ENCODE assay signal across 18 cellular contexts in genomic region chr9:6121707-6122106, GRCh38.
A peak's percentile ranks its signal among the peaks of the same experiment; 100 is the strongest.
DNase-seq lines count a peak whose midpoint lies in the region; ATAC-seq, FAIRE-seq and TF ChIP-seq lines count a peak whose summit lies in the region.
"Had no signal": no experiment of that assay in that cellular context is flagged by ENCODE, and none has a peak within 500 bp of the region (broad histone marks: within the 10 kb centered on the region; RNA-seq: fewer than 3 reads in every experiment).

No MANE protein-coding gene starts in this region.

- no peak overlapping the region for H3K4me3 ChIP-seq in heart left ventricle
- H3K4me3 ChIP-seq in endothelial cell of umbilical vein (replicated peaks in 1 of 3; ENCODE audit: insufficient read depth in 1 of 3, low read depth in 1 of 3, low read length in 3 of 3), result no peak overlapping the region
- H3K4me3 ChIP-seq: BLaER1 treated with 17β-estradiol and CSF1 and Interleukin-3, amounts not matched to agents 10 nM and 100 nM had no signal

- FAIRE-seq in endothelial cell of umbilical vein (lab: Jason Lieb, UNC), result peak; percentile 8
- FAIRE-seq: G401.6, GM12891, GM19239, H54, HepG2 had no signal

- 40 to 57% (median 43%) methylated on average over 1 of the region's 1 CpG for WGBS in heart left ventricle, 4 donors

- no peaks in the 10 kb centered on the region for H3K36me3 Mint-ChIP-seq in stimulated activated memory B cell treated with anti-CD40 and anti-IgM and Interleukin-4, amounts not matched to agents 10 μg/mL and 1 μg/mL and 100 μg/mL, for 72 hours
- H3K36me3 Mint-ChIP-seq: CD8-positive, alpha-beta T cell; IgD-negative memory B cell had no signal

- H3K9me3 ChIP-seq in heart left ventricle (no peaks in the 10 kb centered on the region), endothelial cell of umbilical vein (replicated peaks; ENCODE audit: control insufficient read depth, insufficient read depth, low read length) (no peaks in the 10 kb centered on the region)
- H3K9me3 ChIP-seq: BLaER1 treated with 17β-estradiol and CSF1 and Interleukin-3, amounts not matched to agents 10 nM and 100 nM had no signal

- H3K4me2 ChIP-seq in endothelial cell of umbilical vein (ENCODE audit: insufficient read depth, low read length), result no peak overlapping the region
- H3K4me2 ChIP-seq: BLaER1 treated with 17β-estradiol and CSF1 and Interleukin-3, amounts not matched to agents 10 nM and 100 nM had no signal

- no peaks in the 10 kb centered on the region for H3K4me1 ChIP-seq in heart left ventricle
- peaks cover 2% of the 10 kb centered on the region for H3K4me1 ChIP-seq in endothelial cell of umbilical vein (ENCODE audit: control insufficient read depth, extremely low read depth, insufficient read depth, low read length)
- H3K4me1 ChIP-seq: BLaER1 treated with 17β-estradiol and CSF1 and Interleukin-3, amounts not matched to agents 10 nM and 100 nM had no signal

- H3K27me3 ChIP-seq in heart left ventricle, result no peaks in the 10 kb centered on the region
- no peaks in the 10 kb centered on the region for H3K27me3 ChIP-seq in endothelial cell of umbilical vein (ENCODE audit: control insufficient read depth in 2 of 2, insufficient read depth in 2 of 2, low read length in 2 of 2)
- H3K27me3 ChIP-seq: BLaER1 treated with 17β-estradiol and CSF1 and Interleukin-3, amounts not matched to agents 10 nM and 100 nM had no signal

- H3K27ac ChIP-seq in heart left ventricle (no peak overlapping the region), endothelial cell of umbilical vein (ENCODE audit: insufficient read depth, low read depth, low read length) (no peak overlapping the region)
- H3K27ac ChIP-seq: BLaER1 treated with 17β-estradiol and CSF1 and Interleukin-3, amounts not matched to agents 10 nM and 100 nM had no signal

- no peaks in the 10 kb centered on the region for H3K4me1 Mint-ChIP-seq in stimulated activated memory B cell treated with anti-CD40 and anti-IgM and Interleukin-4, amounts not matched to agents 10 μg/mL and 1 μg/mL and 100 μg/mL, for 72 hours
- H3K4me1 Mint-ChIP-seq: B cell, IgD-negative memory B cell had no signal

- no peak overlapping the region for H3K27ac Mint-ChIP-seq in stimulated activated memory B cell treated with anti-CD40 and anti-IgM and Interleukin-4, amounts not matched to agents 10 μg/mL and 1 μg/mL and 100 μg/mL, for 72 hours
- H3K27ac Mint-ChIP-seq: B cell; CD8-positive, alpha-beta T cell had no signal

- TF ChIP-seq POLR2A in heart left ventricle (IDR thresholded peaks at IDR 0.05) (no peak), endothelial cell of umbilical vein (IDR thresholded peaks at IDR 0.05; ENCODE audit: low read depth, low read length) (no peak)

- peak overlapping the region; percentile 85 for H2AFZ ChIP-seq in endothelial cell of umbilical vein (ENCODE audit: low read depth, low read length)

- dilution Hi-C loops in endothelial cell of umbilical vein (cut with MboI; ENCODE audit: extremely low pct_ligation_motif_present, low sequenced_read_pairs), result no loop called here

- no TSS peak for BruUV-seq in endothelial cell of umbilical vein (replicated peaks; lab: Mats Ljungman, UMichigan)

- ATAC-seq in heart left ventricle, result peak; percentile 31 to 65 (median 40)
- ATAC-seq in Right ventricle myocardium superior (ENCODE audit: poor library complexity), result no peak
- peak; percentile 36 for ATAC-seq in stimulated activated memory B cell treated with anti-CD40 and anti-IgM and Interleukin-4, amounts not matched to agents 10 μg/mL and 1 μg/mL and 100 μg/mL, for 72 hours
- ATAC-seq in HG02981 (IDR thresholded peaks at IDR 0.05; ENCODE audit: unreplicated experiment), result no peak
- ATAC-seq: CD8-positive, alpha-beta T cell; HepG2 had no signal

- H3K9ac ChIP-seq in endothelial cell of umbilical vein (replicated peaks; ENCODE audit: extremely low read depth, insufficient read depth, low read length), result no peak overlapping the region
- H3K9ac ChIP-seq: BLaER1 treated with 17β-estradiol and CSF1 and Interleukin-3, amounts not matched to agents 10 nM and 100 nM had no signal

- H3K36me3 ChIP-seq in heart left ventricle (no peaks in the 10 kb centered on the region), endothelial cell of umbilical vein (ENCODE audit: control insufficient read depth in 2 of 2, extremely low read depth in 1 of 2, insufficient read depth in 2 of 2, low read length in 2 of 2) (no peaks in the 10 kb centered on the region)
- H3K36me3 ChIP-seq: BLaER1 treated with 17β-estradiol and CSF1 and Interleukin-3, amounts not matched to agents 10 nM and 100 nM had no signal

- DNase-seq in heart left ventricle (no peak), Right ventricle myocardium superior (no peak), M059J (ENCODE audit: low read depth) (peak; percentile 60), endothelial cell of umbilical vein (ENCODE audit: low read depth, low spot score) (peak; percentile 26)
- DNase-seq in activated naive CD4-positive, alpha-beta T cell treated with Interleukin-2 at 50 U/mL for 16 hours, result no peak
- DNase-seq: Calu3; CD8-positive, alpha-beta T cell; HCEC 1CT had no signal

- H3K4me3 Mint-ChIP-seq in stimulated activated memory B cell treated with anti-CD40 and anti-IgM and Interleukin-4, amounts not matched to agents 10 μg/mL and 1 μg/mL and 100 μg/mL, for 72 hours, result no peak overlapping the region
- H3K4me3 Mint-ChIP-seq: B cell; CD8-positive, alpha-beta T cell; IgD-negative memory B cell had no signal

- intact Hi-C loops in heart left ventricle (cut with DNase I), result no loop called here
- intact Hi-C loops in Right ventricle myocardium superior (cut with DNase I), result no loop called here
- intact Hi-C loops in endothelial cell of umbilical vein (cut with micrococcal nuclease), result no loop called here

- H3K27me3 Mint-ChIP-seq in stimulated activated memory B cell treated with anti-CD40 and anti-IgM and Interleukin-4, amounts not matched to agents 10 μg/mL and 1 μg/mL and 100 μg/mL, for 72 hours, result peaks cover 27% of the 10 kb centered on the region

- POLR2A ChIA-PET in endothelial cell of umbilical vein (lab: Charles Lee), result no interaction called here

- no peaks in the 10 kb centered on the region for H3K9me3 Mint-ChIP-seq in stimulated activated memory B cell treated with anti-CD40 and anti-IgM and Interleukin-4, amounts not matched to agents 10 μg/mL and 1 μg/mL and 100 μg/mL, for 72 hours
- H3K9me3 Mint-ChIP-seq: CD8-positive, alpha-beta T cell had no signal

- no peaks in the 10 kb centered on the region for H4K20me1 ChIP-seq in endothelial cell of umbilical vein (replicated peaks; ENCODE audit: control insufficient read depth, extremely low read depth, insufficient read depth, low read length)
- H4K20me1 ChIP-seq: BLaER1 treated with 17β-estradiol and CSF1 and Interleukin-3, amounts not matched to agents 10 nM and 100 nM had no signal

- CTCF ChIA-PET in endothelial cell of umbilical vein (lab: Charles Lee), result interaction anchor here (0.6 to 1.3 kb wide), 3 partner anchors 26 to 184 kb away, joined by 3 to 4 read pairs (median 3); no protein-coding TSS in a partner anchor

- TF ChIP-seq CTCF in heart left ventricle (IDR thresholded peaks at IDR 0.05) (no peak), endothelial cell of umbilical vein (IDR thresholded peaks at IDR 0.05; ENCODE audit: extremely low read depth in 1 of 2, insufficient read depth in 1 of 2, low read depth in 1 of 2, low read length in 2 of 2) (no peak)

- no peaks in the 10 kb centered on the region for H3K9me1 ChIP-seq in endothelial cell of umbilical vein (replicated peaks; ENCODE audit: control insufficient read depth, extremely low read depth, insufficient read depth, low read length)

- no peaks in the 10 kb centered on the region for H3K79me2 ChIP-seq in endothelial cell of umbilical vein (ENCODE audit: control insufficient read depth, insufficient read depth, low read length)

TF ChIP-seq in endothelial cell of umbilical vein, 7 proteins besides CTCF, POLR2A, EP300 and RAD21:
- no peak for TF ChIP-seq FOS (IDR thresholded peaks at IDR 0.05; ENCODE audit: borderline replicate concordance, insufficient read depth, low read length)
- TF ChIP-seq POLR2AphosphoS5 (IDR thresholded peaks at IDR 0.05; ENCODE audit: insufficient read depth, low read depth, low read length), result no peak
- no peak for TF ChIP-seq JUN (IDR thresholded peaks at IDR 0.05; ENCODE audit: borderline replicate concordance, insufficient read depth, insufficient read length, low read depth)
- no peak for TF ChIP-seq MYC (IDR thresholded peaks at IDR 0.05; ENCODE audit: low read depth, low read length)
- TF ChIP-seq EZH2 (IDR thresholded peaks at IDR 0.05; ENCODE audit: borderline replicate concordance, low read depth, low read length, severe bottlenecking), result no peak
- TF ChIP-seq GATA2 (IDR thresholded peaks at IDR 0.05; ENCODE audit: insufficient read depth, insufficient read length, low read depth, low read length), result no peak
- TF ChIP-seq MAX (IDR thresholded peaks at IDR 0.05; ENCODE audit: insufficient read depth, insufficient read length), result no peak

Comparison
In these comparisons a context has a peak if more than half of its experiments do, and no peak if none do; other contexts are left out.
1. ATAC-seq: peak in heart left ventricle (4 of 4) and stimulated activated memory B cell treated with anti-CD40 and anti-IgM and Interleukin-4, amounts not matched to agents 10 μg/mL and 1 μg/mL and 100 μg/mL, for 72 hours (single experiment); none in Right ventricle myocardium superior (single experiment) and HG02981 (single experiment).
2. DNase-seq: peak in M059J (single experiment) and endothelial cell of umbilical vein (single experiment); none in heart left ventricle (0 of 5), Right ventricle myocardium superior (single experiment) and activated naive CD4-positive, alpha-beta T cell treated with Interleukin-2 at 50 U/mL for 16 hours (single experiment).